ENCODE assay signal across 1 cellular context in the genomic region with DNA sequence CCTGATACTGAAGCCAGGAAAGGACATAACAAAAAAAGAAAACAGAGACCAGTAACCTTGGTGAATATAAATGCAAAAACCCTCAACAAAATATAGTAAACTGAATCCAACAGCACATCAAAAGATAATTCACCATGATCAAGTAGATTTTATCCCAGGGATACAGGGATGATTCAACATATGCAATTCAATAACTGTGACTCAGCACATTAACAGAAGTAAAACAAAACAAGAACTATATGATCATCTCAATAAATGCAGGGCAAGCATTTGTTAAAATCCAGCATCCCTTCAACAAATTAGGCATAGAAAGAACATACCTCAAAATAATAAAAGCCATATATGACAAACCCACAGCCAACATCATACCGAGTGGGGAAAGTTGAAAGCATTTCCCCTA.
TF ChIP-seq lines count a peak whose summit lies in the region.

No MANE protein-coding gene starts in this region.

TF ChIP-seq in GM23338, 12 proteins besides CTCF, POLR2A, EP300 and RAD21 (continued from another document):
- TF ChIP-seq, protein P1, sequence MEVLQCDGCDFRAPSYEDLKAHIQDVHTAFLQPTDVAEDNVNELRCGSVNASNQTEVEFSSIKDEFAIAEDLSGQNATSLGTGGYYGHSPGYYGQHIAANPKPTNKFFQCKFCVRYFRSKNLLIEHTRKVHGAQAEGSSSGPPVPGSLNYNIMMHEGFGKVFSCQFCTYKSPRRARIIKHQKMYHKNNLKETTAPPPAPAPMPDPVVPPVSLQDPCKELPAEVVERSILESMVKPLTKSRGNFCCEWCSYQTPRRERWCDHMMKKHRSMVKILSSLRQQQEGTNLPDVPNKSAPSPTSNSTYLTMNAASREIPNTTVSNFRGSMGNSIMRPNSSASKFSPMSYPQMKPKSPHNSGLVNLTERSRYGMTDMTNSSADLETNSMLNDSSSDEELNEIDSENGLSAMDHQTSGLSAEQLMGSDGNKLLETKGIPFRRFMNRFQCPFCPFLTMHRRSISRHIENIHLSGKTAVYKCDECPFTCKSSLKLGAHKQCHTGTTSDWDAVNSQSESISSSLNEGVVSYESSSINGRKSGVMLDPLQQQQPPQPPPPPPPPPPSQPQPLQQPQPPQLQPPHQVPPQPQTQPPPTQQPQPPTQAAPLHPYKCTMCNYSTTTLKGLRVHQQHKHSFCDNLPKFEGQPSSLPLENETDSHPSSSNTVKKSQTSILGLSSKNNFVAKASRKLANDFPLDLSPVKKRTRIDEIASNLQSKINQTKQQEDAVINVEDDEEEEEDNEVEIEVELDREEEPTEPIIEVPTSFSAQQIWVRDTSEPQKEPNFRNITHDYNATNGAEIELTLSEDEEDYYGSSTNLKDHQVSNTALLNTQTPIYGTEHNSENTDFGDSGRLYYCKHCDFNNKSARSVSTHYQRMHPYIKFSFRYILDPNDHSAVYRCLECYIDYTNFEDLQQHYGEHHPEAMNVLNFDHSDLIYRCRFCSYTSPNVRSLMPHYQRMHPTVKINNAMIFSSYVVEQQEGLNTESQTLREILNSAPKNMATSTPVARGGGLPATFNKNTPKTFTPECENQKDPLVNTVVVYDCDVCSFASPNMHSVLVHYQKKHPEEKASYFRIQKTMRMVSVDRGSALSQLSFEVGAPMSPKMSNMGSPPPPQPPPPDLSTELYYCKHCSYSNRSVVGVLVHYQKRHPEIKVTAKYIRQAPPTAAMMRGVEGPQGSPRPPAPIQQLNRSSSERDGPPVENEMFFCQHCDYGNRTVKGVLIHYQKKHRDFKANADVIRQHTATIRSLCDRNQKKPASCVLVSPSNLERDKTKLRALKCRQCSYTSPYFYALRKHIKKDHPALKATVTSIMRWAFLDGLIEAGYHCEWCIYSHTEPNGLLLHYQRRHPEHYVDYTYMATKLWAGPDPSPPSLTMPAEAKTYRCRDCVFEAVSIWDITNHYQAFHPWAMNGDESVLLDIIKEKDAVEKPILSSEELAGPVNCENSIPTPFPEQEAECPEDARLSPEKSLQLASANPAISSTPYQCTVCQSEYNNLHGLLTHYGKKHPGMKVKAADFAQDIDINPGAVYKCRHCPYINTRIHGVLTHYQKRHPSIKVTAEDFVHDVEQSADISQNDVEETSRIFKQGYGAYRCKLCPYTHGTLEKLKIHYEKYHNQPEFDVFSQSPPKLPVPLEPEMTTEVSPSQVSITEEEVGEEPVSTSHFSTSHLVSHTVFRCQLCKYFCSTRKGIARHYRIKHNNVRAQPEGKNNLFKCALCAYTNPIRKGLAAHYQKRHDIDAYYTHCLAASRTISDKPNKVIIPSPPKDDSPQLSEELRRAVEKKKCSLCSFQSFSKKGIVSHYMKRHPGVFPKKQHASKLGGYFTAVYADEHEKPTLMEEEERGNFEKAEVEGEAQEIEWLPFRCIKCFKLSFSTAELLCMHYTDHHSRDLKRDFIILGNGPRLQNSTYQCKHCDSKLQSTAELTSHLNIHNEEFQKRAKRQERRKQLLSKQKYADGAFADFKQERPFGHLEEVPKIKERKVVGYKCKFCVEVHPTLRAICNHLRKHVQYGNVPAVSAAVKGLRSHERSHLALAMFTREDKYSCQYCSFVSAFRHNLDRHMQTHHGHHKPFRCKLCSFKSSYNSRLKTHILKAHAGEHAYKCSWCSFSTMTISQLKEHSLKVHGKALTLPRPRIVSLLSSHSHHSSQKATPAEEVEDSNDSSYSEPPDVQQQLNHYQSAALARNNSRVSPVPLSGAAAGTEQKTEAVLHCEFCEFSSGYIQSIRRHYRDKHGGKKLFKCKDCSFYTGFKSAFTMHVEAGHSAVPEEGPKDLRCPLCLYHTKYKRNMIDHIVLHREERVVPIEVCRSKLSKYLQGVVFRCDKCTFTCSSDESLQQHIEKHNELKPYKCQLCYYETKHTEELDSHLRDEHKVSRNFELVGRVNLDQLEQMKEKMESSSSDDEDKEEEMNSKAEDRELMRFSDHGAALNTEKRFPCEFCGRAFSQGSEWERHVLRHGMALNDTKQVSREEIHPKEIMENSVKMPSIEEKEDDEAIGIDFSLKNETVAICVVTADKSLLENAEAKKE (CRISPR knock-in tag; IDR thresholded peaks at IDR 0.05): no peak
- no peak for TF ChIP-seq ZNF331 (CRISPR knock-in tag; IDR thresholded peaks at IDR 0.05; ENCODE audit: low read depth)
